21 cellular contexts compared by ENCODE assay signal in genomic region chr9:134368571-134368970, GRCh38. TPM values are rescaled to one million over a fixed set of nuclear protein-coding genes. Genes with fewer than 3 reads are reported as not detected.
DNase-seq lines count a peak whose midpoint lies in the region; ATAC-seq, FAIRE-seq and TF ChIP-seq lines count a peak whose summit lies in the region.
"Had no signal": no experiment of that assay in that cellular context is flagged by ENCODE, and none has a peak within 500 bp of the region (broad histone marks: within the 10 kb centered on the region; RNA-seq: fewer than 3 reads in every experiment).

No MANE protein-coding gene starts in this region.

- H3K4me3 ChIP-seq in mammary epithelial cell (replicated peaks in 1 of 3; ENCODE audit: insufficient read depth in 1 of 3, low read depth in 2 of 3, low read length in 3 of 3) (no peak overlapping the region), GM12878 (no peak overlapping the region), colonic mucosa (no peak overlapping the region)
- H3K4me3 ChIP-seq: BLaER1, smooth muscle cell, uterus had no signal

- TF ChIP-seq CTCF in MCF 10A (IDR thresholded peaks at IDR 0.05; ENCODE audit: unreplicated experiment) (no peak), mammary epithelial cell (conservative IDR thresholded peaks at IDR 0.05 in 1 of 2, IDR thresholded peaks at IDR 0.05 in 1 of 2; ENCODE audit: extremely low read depth in 1 of 2, insufficient read depth in 1 of 2, low read depth in 1 of 2, low read length in 2 of 2) (no peak), GM12878 (IDR thresholded peaks at IDR 0.05 in 2 of 3, conservative IDR thresholded peaks at IDR 0.05 in 1 of 3; ENCODE audit: control insufficient read depth in 2 of 3, extremely low read depth in 1 of 3, insufficient read depth in 1 of 3, low read depth in 3 of 3, low read length in 3 of 3) (no peak), nephron (IDR thresholded peaks at IDR 0.05; ENCODE audit: unreplicated experiment in 3 of 3) (no peak), colonic mucosa (IDR thresholded peaks at IDR 0.05) (no peak)

- dilution Hi-C loops in mammary epithelial cell (cut with HindIII; ENCODE audit: low sequenced_read_pairs), result no loop called here

- SMC1A ChIA-PET in GM12878 (lab: Charles Lee; ENCODE audit: uncharacterized antibody, unreplicated experiment), result no interaction called here

- no peaks in the 10 kb centered on the region for H3K9me3 Mint-ChIP-seq in MCF 10A (ENCODE audit: unreplicated experiment)
- H3K9me3 Mint-ChIP-seq in nephron, result no peaks in the 10 kb centered on the region
- H3K9me3 Mint-ChIP-seq: memory B cell; naive thymus-derived CD4-positive, alpha-beta T cell had no signal

- H3K4me1 Mint-ChIP-seq in MCF 10A (ENCODE audit: insufficient read depth, unreplicated experiment) (peaks cover 45% of the 10 kb centered on the region), nephron (peaks cover 40% of the 10 kb centered on the region)

- no peak for TF ChIP-seq POLR2A in GM12878 (IDR thresholded peaks at IDR 0.05; ENCODE audit: low read depth, low read length)

- POLR2A ChIA-PET in MCF 10A (lab: Yijun Ruan, JAX) (interaction anchor here (0.8 to 1.1 kb wide), 3 partner anchors 10 to 43 kb away, joined by 3 to 5 read pairs (median 4); no protein-coding TSS in a partner anchor), GM12878 (lab: Charles Lee) (no interaction called here)

- no peak for ATAC-seq in GM12878
- ATAC-seq: HCT116; naive thymus-derived CD4-positive, alpha-beta T cell; Right ventricle myocardium inferior had no signal

- no peak for DNase-seq in MCF 10A (ENCODE audit: unreplicated experiment)
- no peak for DNase-seq in mammary epithelial cell
- no peak for DNase-seq in GM12878 (ENCODE audit: low read depth, low spot score)
- no peak for DNase-seq in urothelium cell line (ENCODE audit: low spot score)
- DNase-seq in amygdala (lab: John Stamatoyannopoulos, UW), result no peak
- no peak for DNase-seq in colonic mucosa
- DNase-seq in inferior parietal cortex (ENCODE audit: extremely low spot score), result no peak
- DNase-seq: activated naive CD4-positive, alpha-beta T cell treated with Interleukin-2 at 50 U/mL for 16 hours; DMS153; GDM1; hypothalamus; naive thymus-derived CD4-positive, alpha-beta T cell; stimulated activated CD4-positive, alpha-beta T cell treated with anti-CD3 and anti-CD28 coated beads, Interleukin-4, amount 100 ng/mL, for 4 hours; uterus had no signal

- no peak overlapping the region for H3K9ac ChIP-seq in mammary epithelial cell (ENCODE audit: insufficient read depth, low read length)
- no peak overlapping the region for H3K9ac ChIP-seq in GM12878 (ENCODE audit: control insufficient read depth, insufficient read depth, low read length)
- H3K9ac ChIP-seq in colonic mucosa (ENCODE audit: low read depth in 2 of 2, low read length in 2 of 2), result no peak overlapping the region
- H3K9ac ChIP-seq: BLaER1 had no signal

- H3K4me2 ChIP-seq in mammary epithelial cell (ENCODE audit: insufficient read depth, low read depth, low read length) (no peak overlapping the region), GM12878 (ENCODE audit: control insufficient read depth, insufficient read depth) (no peak overlapping the region)
- H3K4me2 ChIP-seq: smooth muscle cell had no signal

- H3K36me3 ChIP-seq in mammary epithelial cell (ENCODE audit: insufficient read depth, low read length) (no peaks in the 10 kb centered on the region), GM12878 (ENCODE audit: control insufficient read depth in 2 of 2, insufficient read depth in 2 of 2, low read length in 1 of 2) (no peaks in the 10 kb centered on the region), colonic mucosa (no peaks in the 10 kb centered on the region)
- H3K36me3 ChIP-seq: uterus had no signal

- no peak for TF ChIP-seq EP300 in GM12878 (IDR thresholded peaks at IDR 0.05; ENCODE audit: borderline replicate concordance in 1 of 2, control insufficient read depth in 1 of 2, low read depth in 2 of 2, low read length in 2 of 2)

- H3K9me3 ChIP-seq in mammary epithelial cell (replicated peaks; ENCODE audit: insufficient read depth, low read length) (no peaks in the 10 kb centered on the region), GM12878 (replicated peaks; ENCODE audit: control insufficient read depth, insufficient read depth, low read length) (no peaks in the 10 kb centered on the region), colonic mucosa (no peaks in the 10 kb centered on the region)
- H3K9me3 ChIP-seq: BLaER1, uterus had no signal

- H3K27ac ChIP-seq in mammary epithelial cell (ENCODE audit: insufficient read depth, low read depth, low read length) (no peak overlapping the region), GM12878 (ENCODE audit: control insufficient read depth, insufficient read depth) (no peak overlapping the region), colonic mucosa (no peak overlapping the region)
- H3K27ac ChIP-seq: BLaER1, uterus had no signal

- H3K27ac Mint-ChIP-seq in MCF 10A (ENCODE audit: low read depth, unreplicated experiment) (peak overlapping the region; percentile 30), nephron (peak overlapping the region; percentile 67 to 72 (median 70))
- H3K27ac Mint-ChIP-seq: memory B cell had no signal

- H2AFZ ChIP-seq in mammary epithelial cell (ENCODE audit: low read depth, low read length), result no peak overlapping the region
- no peak overlapping the region for H2AFZ ChIP-seq in GM12878 (ENCODE audit: control insufficient read depth, low read depth, low read length)

- H4K20me1 ChIP-seq in mammary epithelial cell (ENCODE audit: insufficient read depth, low read length), result peaks cover 2% of the 10 kb centered on the region
- H4K20me1 ChIP-seq in GM12878 (ENCODE audit: control insufficient read depth, insufficient read depth), result no peaks in the 10 kb centered on the region

- no peaks in the 10 kb centered on the region for H3K27me3 Mint-ChIP-seq in MCF 10A (ENCODE audit: insufficient read depth, unreplicated experiment)
- no peaks in the 10 kb centered on the region for H3K27me3 Mint-ChIP-seq in nephron (ENCODE audit: low read depth)
- H3K27me3 Mint-ChIP-seq: naive thymus-derived CD4-positive, alpha-beta T cell had no signal

- intact Hi-C loops in MCF 10A (cut with micrococcal nuclease) (no loop called here), mammary epithelial cell (cut with micrococcal nuclease) (no loop called here), GM12878 (cut with micrococcal nuclease; ENCODE audit: unreplicated experiment) (no loop called here), colonic mucosa (cut with DNase I) (no loop called here)

- in situ Hi-C loops in mammary epithelial cell (cut with MboI; ENCODE audit: low sequenced_read_pairs in 2 of 2), result no loop called here
- in situ Hi-C loops in GM12878 (cut with MboI), result no loop called here

- no peak overlapping the region for H3K4me3 Mint-ChIP-seq in MCF 10A (ENCODE audit: unreplicated experiment)
- peak overlapping the region in 2 of 3 experiments; percentile 6 to 9 for H3K4me3 Mint-ChIP-seq in nephron
- H3K4me3 Mint-ChIP-seq: memory B cell; naive thymus-derived CD4-positive, alpha-beta T cell had no signal

- no peaks in the 10 kb centered on the region for H3K27me3 ChIP-seq in mammary epithelial cell (ENCODE audit: insufficient read depth, low read length)
- no peaks in the 10 kb centered on the region for H3K27me3 ChIP-seq in GM12878 (replicated peaks in 1 of 2; ENCODE audit: control insufficient read depth in 2 of 2, insufficient read depth in 2 of 2, low read length in 1 of 2)
- no peaks in the 10 kb centered on the region for H3K27me3 ChIP-seq in colonic mucosa
- H3K27me3 ChIP-seq: BLaER1, uterus had no signal

- CTCF ChIA-PET in MCF 10A (lab: Yijun Ruan, JAX), result no interaction called here
- CTCF ChIA-PET in mammary epithelial cell (lab: Charles Lee; ENCODE audit: low non-redundant PET), result no interaction called here
- CTCF ChIA-PET in GM12878 (lab: Yijun Ruan, JAX), result no interaction called here

- H3K79me2 ChIP-seq in mammary epithelial cell (ENCODE audit: insufficient read depth, low read length), result peaks cover 99% of the 10 kb centered on the region
- no peaks in the 10 kb centered on the region for H3K79me2 ChIP-seq in GM12878 (ENCODE audit: control insufficient read depth, insufficient read depth, low read length)

- FAIRE-seq in GM12878 (lab: Jason Lieb, UNC) (peak; percentile 38), urothelium cell line (lab: Jason Lieb, UNC) (peak; percentile 97)
- FAIRE-seq: endometrium had no signal

- RAD21 ChIA-PET in GM12878 (lab: Charles Lee; ENCODE audit: unreplicated experiment), result no interaction called here

- H3K4me1 ChIP-seq in mammary epithelial cell (ENCODE audit: insufficient read depth, low read length) (peaks cover 54% of the 10 kb centered on the region), GM12878 (ENCODE audit: control insufficient read depth, insufficient read depth, low read length) (no peaks in the 10 kb centered on the region), colonic mucosa (peaks cover 36% of the 10 kb centered on the region)

- no peak for TF ChIP-seq RAD21 in GM12878 (IDR thresholded peaks at IDR 0.05; ENCODE audit: insufficient read depth, low read depth, low read length)

- no TSS peak for BruUV-seq in MCF 10A (replicated peaks; lab: Mats Ljungman, UMichigan)
- no TSS peak for BruUV-seq in mammary epithelial cell (replicated peaks; lab: Mats Ljungman, UMichigan)
- no TSS peak for BruUV-seq in GM12878 (replicated peaks; lab: Mats Ljungman, UMichigan)

- WGBS in mammary epithelial cell (ENCODE audit: low coverage, missing lambda C conversion rate), result 100% methylated on average over 3 of the region's 3 CpGs
- WGBS in GM12878 (ENCODE audit: insufficient coverage, insufficient replicate concordance, low lambda C conversion rate, missing lambda C conversion rate), result 81% methylated on average over 3 of the region's 3 CpGs

- H3K36me3 Mint-ChIP-seq in MCF 10A (ENCODE audit: insufficient read depth, unreplicated experiment), result no peaks in the 10 kb centered on the region
- H3K36me3 Mint-ChIP-seq in nephron (ENCODE audit: low read depth), result no peaks in the 10 kb centered on the region
- H3K36me3 Mint-ChIP-seq: memory B cell; naive thymus-derived CD4-positive, alpha-beta T cell had no signal

RNA-seq across cellular contexts. Expression of gene RXRA, which starts 42.3 kb away (rescaled TPM):
- total RNA-seq in MCF 10A (2022), result 57.7 and 65.5 TPM in 2 replicates
- 10 to 100 TPM; 31.0 to 39.2 TPM for total RNA-seq in mammary epithelial cell
- polyA plus RNA-seq in mammary epithelial cell, result 25.2 TPM
- polyA minus RNA-seq in mammary epithelial cell, result 28.5 TPM
- total RNA-seq in GM12878 (2013; cell fraction: nucleolus; rRNA removed), result 23.7 and 25.5 TPM in 2 replicates
- total RNA-seq in GM12878 (2014; rRNA removed), result 12.3 and 14.3 TPM in 2 replicates
- total RNA-seq in GM12878 (2014; rRNA removed; fragmentation: Illumina TruSeq; extraction: Trizol), result 2.9 and 3.4 TPM in 2 replicates
- 32.1 and 36.8 TPM in 2 replicates for total RNA-seq in GM12878 (2021)
- 7.1 TPM for polyA plus RNA-seq in GM12878 (2011; ENCODE audit: low read depth)
- 3.7 and 8.0 TPM in 2 replicates for polyA plus RNA-seq in GM12878 (2011; rRNA removed)
- polyA plus RNA-seq in GM12878 (2011; cell fraction: cytosol; rRNA removed), result 17.2 and 20.7 TPM in 2 replicates
- polyA plus RNA-seq in GM12878 (2011; cell fraction: nucleus; rRNA removed), result 28.6 and 32.8 TPM in 2 replicates
- polyA plus RNA-seq in GM12878 (2012), result 19.3 and 28.5 TPM in 2 replicates
- 1.1 and 4.2 TPM in 2 replicates for polyA plus RNA-seq in GM12878 (2014; fragmentation: Illumina TruSeq; extraction: Trizol)
- 1 to 10 TPM in 1 of 2 experiments, under 1 TPM in 1; 0.89 to 2.9 TPM for polyA plus RNA-seq in GM12878 (2014; fragmentation: Nextera tagmentation; extraction: Ambion mirVana)
- polyA plus RNA-seq in GM12878 (2014; rRNA removed), result 18.5 TPM in 2 replicates
- 10 to 100 TPM; 24.1 to 28.3 TPM for polyA plus RNA-seq in GM12878 (2016; fragmentation: Nextera tagmentation; extraction: Ambion mirVana)
- polyA minus RNA-seq in GM12878 (2011; rRNA and poly(A)+ RNA removed), result 7.2 and 23.3 TPM in 2 replicates
- polyA minus RNA-seq in GM12878 (2011; cell fraction: cytosol; rRNA and poly(A)+ RNA removed), result 12.4 and 14.7 TPM in 2 replicates
- polyA minus RNA-seq in GM12878 (2011; cell fraction: nucleus; rRNA and poly(A)+ RNA removed), result 11.0 and 14.4 TPM in 2 replicates
- 10 to 100 TPM; 68.2 to 72.0 TPM for total RNA-seq in colonic mucosa
